Comparison of ENCODE assay signal across 1 cellular context in genomic region chr11:126339073-126339865, GRCh38.
TF ChIP-seq lines count a peak whose summit lies in the region.

No MANE protein-coding gene starts in this region.

TF ChIP-seq in HCT116, 20 proteins besides CTCF, POLR2A, EP300 and RAD21 (continued from another document):
- TF ChIP-seq ZFX (IDR thresholded peaks at IDR 0.05) (no peak), CBX3 (IDR thresholded peaks at IDR 0.05; ENCODE audit: low read depth) (no peak), ZNF274 (IDR thresholded peaks at IDR 0.05; ENCODE audit: low read depth, low read length) (no peak), JUND (IDR thresholded peaks at IDR 0.05) (no peak), ZBTB33 (IDR thresholded peaks at IDR 0.05; ENCODE audit: extremely low read depth, insufficient replicate concordance, low read length) (no peak), CEBPB (IDR thresholded peaks at IDR 0.05; ENCODE audit: low read depth) (no peak), SRF (IDR thresholded peaks at IDR 0.05; ENCODE audit: low read depth) (no peak), ELF1 (IDR thresholded peaks at IDR 0.05; ENCODE audit: borderline replicate concordance, low read depth) (no peak), EZH2 (IDR thresholded peaks at IDR 0.05) (no peak), TCF7L2 (IDR thresholded peaks at IDR 0.05; ENCODE audit: borderline replicate concordance, extremely low read depth, insufficient read depth, insufficient read length) (no peak)
